In genomic region chr2:223853425-223853837, GRCh38 we compare ENCODE assay signal across 27 cellular contexts. TPM values are rescaled to one million over a fixed set of nuclear protein-coding genes. Genes with fewer than 3 reads are reported as not detected.
DNase-seq lines count a peak whose midpoint lies in the region; ATAC-seq and TF ChIP-seq lines count a peak whose summit lies in the region.
"Had no signal": no experiment of that assay in that cellular context is flagged by ENCODE, and none has a peak within 500 bp of the region (broad histone marks: within the 10 kb centered on the region; RNA-seq: fewer than 3 reads in every experiment).

No MANE protein-coding gene starts in this region.

- TF ChIP-seq CTCF in WTC11 (IDR thresholded peaks at IDR 0.05) (no peak), right atrium auricular region (IDR thresholded peaks at IDR 0.05) (no peak)

- H3K4me3 Mint-ChIP-seq in WTC11, result no peak overlapping the region
- H3K4me3 Mint-ChIP-seq: neural crest cell; T-helper 1 cell treated with Interleukin-12 subunit alpha and Interleukin-12 subunit beta and Interleukin-4 antibody, amounts not matched to agents 30 μg/mL and 1 μg/mL, for 36 hours had no signal

- H3K27ac Mint-ChIP-seq in WTC11, result no peak overlapping the region
- H3K27ac Mint-ChIP-seq: T-helper 1 cell treated with Interleukin-12 subunit alpha and Interleukin-12 subunit beta and Interleukin-4 antibody, amounts not matched to agents 30 μg/mL and 1 μg/mL, for 36 hours had no signal

- POLR2A ChIA-PET in WTC11 (lab: Charles Lee), result no interaction called here

- H3K4me3 ChIP-seq in right atrium auricular region, result no peak overlapping the region
- H3K4me3 ChIP-seq: gastrocnemius medialis, hepatocyte, K562, SK-N-MC, testis had no signal

- no peaks in the 10 kb centered on the region for H3K27me3 Mint-ChIP-seq in WTC11 (ENCODE audit: low read depth)

- H3K4me1 Mint-ChIP-seq in WTC11, result peaks cover 3% of the 10 kb centered on the region; the same call in 1 of the 2 replicates
- H3K4me1 Mint-ChIP-seq: neural crest cell had no signal

- ATAC-seq in HG03095 (IDR thresholded peaks at IDR 0.05; ENCODE audit: unreplicated experiment), result peak; percentile 41
- no peak for ATAC-seq in WTC11
- ATAC-seq in HG03354 (IDR thresholded peaks at IDR 0.05; ENCODE audit: poor library complexity, severe bottlenecking, unreplicated experiment), result no peak
- ATAC-seq: gastrocnemius medialis, K562, left colon, right cardiac atrium had no signal

- no peaks in the 10 kb centered on the region for H3K27me3 ChIP-seq in right atrium auricular region
- H3K27me3 ChIP-seq: gastrocnemius medialis, hepatocyte, testis had no signal

- peaks cover 28% of the 10 kb centered on the region for H3K36me3 Mint-ChIP-seq in WTC11

- no peak overlapping the region for H3K27ac ChIP-seq in right atrium auricular region
- H3K27ac ChIP-seq: 22Rv1, gastrocnemius medialis, SK-N-MC, testis had no signal

- H3K9me3 Mint-ChIP-seq in WTC11, result peaks cover 30% of the 10 kb centered on the region

- no peaks in the 10 kb centered on the region for H3K4me1 ChIP-seq in right atrium auricular region
- H3K4me1 ChIP-seq: gastrocnemius medialis had no signal

- DNase-seq in DMS53 (lab: John Stamatoyannopoulos, UW), result peak; percentile 3
- no peak for DNase-seq in DMS53 treated with DMSO at 0.1 percent for 48 hours (lab: John Stamatoyannopoulos, UW; ENCODE audit: unreplicated experiment)
- no peak for DNase-seq in WTC11 (ENCODE audit: low spot score)
- DNase-seq in glomerular visceral epithelial cell (ENCODE audit: extremely low spot score), result peak; percentile 16
- DNase-seq in activated effector memory CD4-positive, alpha-beta T cell treated with Interleukin-2 at 50 U/mL for 16 hours, result no peak
- DNase-seq in right atrium auricular region (ENCODE audit: low spot score), result no peak
- DNase-seq: activated CD4-positive, alpha-beta T cell treated with anti-CD3 and anti-CD28 coated beads for 1 hour; activated CD8-positive, alpha-beta memory T cell treated with anti-CD3 and anti-CD28 coated beads for 24 hours; activated T-cell treated with anti-CD3 and anti-CD28 coated beads, Interleukin-2, amount 50 U/mL, for 1 hour; gastrocnemius medialis; left colon; mesenchymal stem cell; NCI-H1105 treated with DMSO at 0.1 percent for 48 hours; NCI-H2029; NCI-H524 treated with DMSO at 0.1 percent for 48 hours; right cardiac atrium; stimulated activated CD4-positive, alpha-beta T cell treated with anti-CD3 and anti-CD28 coated beads, Interleukin-12 subunit alpha, Interleukin-12 subunit beta, amount 100 ng/mL, for 4 hours; stimulated activated CD4-positive, alpha-beta T cell treated with anti-CD3 and anti-CD28 coated beads, Interleukin-4, amount 100 ng/mL, for 1 hour; testis had no signal

- H3K36me3 ChIP-seq in right atrium auricular region, result no peaks in the 10 kb centered on the region
- H3K36me3 ChIP-seq: gastrocnemius medialis had no signal

- H3K9me3 ChIP-seq in right atrium auricular region, result no peaks in the 10 kb centered on the region
- H3K9me3 ChIP-seq: gastrocnemius medialis, testis had no signal

- CTCF ChIA-PET in WTC11 (lab: Charles Lee), result no interaction called here

TF ChIP-seq in WTC11, 78 proteins besides CTCF, POLR2A, EP300 and RAD21:
- TF ChIP-seq GABPB1 (CRISPR knock-in tag; IDR thresholded peaks at IDR 0.05) (peak; percentile 47; the same call in 1 of the 2 replicates), IRF2 (CRISPR knock-in tag; IDR thresholded peaks at IDR 0.05; ENCODE audit: borderline replicate concordance, low read depth) (no peak)

RNA-seq across cellular contexts. Expression of gene AP1S3, which starts 16.0 kb away (rescaled TPM):
- total RNA-seq in WTC11 (2021) (12.2 to 17.4 TPM (median 15.8 TPM) in 3 replicates), right atrium auricular region (1 to 10 TPM; 2.2 to 3.5 TPM)

Comparison
In these comparisons a context has a peak if more than half of its experiments do, and no peak if none do; other contexts are left out.
1. DNase-seq: peak in DMS53 (single experiment) and glomerular visceral epithelial cell (single experiment); none in DMS53 treated with DMSO at 0.1 percent for 48 hours (single experiment), WTC11 (single experiment), activated effector memory CD4-positive, alpha-beta T cell treated with Interleukin-2 at 50 U/mL for 16 hours (single experiment) and right atrium auricular region (single experiment).